In the genomic region with DNA sequence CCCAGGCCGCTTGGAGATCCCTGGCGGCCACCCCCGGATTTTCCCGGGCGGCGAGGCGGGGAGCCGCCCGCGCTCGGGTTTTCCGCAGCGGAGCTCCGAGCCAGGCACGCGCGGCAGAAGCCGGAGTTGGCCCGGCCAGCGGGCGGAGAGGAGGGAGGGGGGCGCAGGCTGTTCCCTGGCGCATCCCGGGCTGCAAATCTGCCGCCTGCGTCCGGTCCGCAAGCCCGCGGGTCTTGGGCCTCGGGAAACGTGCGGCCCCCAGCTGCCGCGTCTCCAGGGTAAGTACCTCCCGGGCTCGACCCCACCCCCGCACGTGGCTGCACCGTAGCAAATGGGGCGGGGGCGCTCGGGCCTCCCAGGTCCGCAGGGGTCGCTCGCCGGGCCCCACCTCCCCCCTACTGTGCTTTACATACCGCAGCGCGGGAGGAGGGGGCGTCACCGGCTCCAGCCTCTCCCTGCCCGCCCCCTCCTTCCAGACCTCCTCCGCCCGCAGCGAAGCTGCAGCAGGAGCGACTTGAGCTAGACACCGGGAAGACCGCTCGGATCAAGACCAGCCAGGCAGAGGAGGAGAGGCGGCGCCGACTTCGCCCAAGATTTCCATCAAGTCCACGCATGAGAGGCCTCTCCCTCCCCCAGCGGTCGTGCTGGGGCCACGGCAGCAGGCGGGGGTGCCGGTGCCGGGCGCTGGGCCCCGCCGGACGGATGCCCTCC, we compare ENCODE assay signal across 9 cellular contexts. TPM values are rescaled to one million over a fixed set of nuclear protein-coding genes. Genes with fewer than 3 reads are reported as not detected.
A peak's percentile ranks its signal among the peaks of the same experiment; 100 is the strongest.
DNase-seq lines count a peak whose midpoint lies in the region; ATAC-seq, FAIRE-seq and TF ChIP-seq lines count a peak whose summit lies in the region.
"Had no signal": no experiment of that assay in that cellular context is flagged by ENCODE, and none has a peak within 500 bp of the region (broad histone marks: within the 10 kb centered on the region; RNA-seq: fewer than 3 reads in every experiment).

No MANE protein-coding gene starts in this region.

- no peak for FAIRE-seq in GM12892 (lab: Jason Lieb, UNC)

- TF ChIP-seq POLR2A in GM12892 (IDR thresholded peaks at IDR 0.05; ENCODE audit: low read depth, low read length): no peak

- peak overlapping the region; percentile 99 for H3K9ac ChIP-seq in HUES6 (ENCODE audit: low read length)

- peak overlapping the region; percentile 92; the same call in 1 of the 2 replicates for H3K27ac ChIP-seq in HUES6 (ENCODE audit: low read depth, low read length)
- H3K27ac ChIP-seq in effector memory CD4-positive, alpha-beta T cell (ENCODE audit: insufficient read depth, low read length, poor library complexity, severe bottlenecking): no peak overlapping the region

- H3K36me3 Mint-ChIP-seq in mesothelial cell of epicardium: peaks cover 3% of the 10 kb centered on the region

- H3K27me3 Mint-ChIP-seq in mesothelial cell of epicardium (ENCODE audit: low read depth): no peaks in the 10 kb centered on the region

- peaks cover 12% of the 10 kb centered on the region; the same call in 1 of the 2 replicates for H3K27me3 ChIP-seq in HUES6 (ENCODE audit: control insufficient read depth, insufficient read depth, low read length)
- peaks cover 37% of the 10 kb centered on the region for H3K27me3 ChIP-seq in effector memory CD4-positive, alpha-beta T cell (replicated peaks; ENCODE audit: control insufficient read depth, insufficient read depth, low read length, poor library complexity, severe bottlenecking)

- ATAC-seq in GM18502 (IDR thresholded peaks at IDR 0.05; ENCODE audit: poor library complexity, unreplicated experiment) (no peak), HG03108 (IDR thresholded peaks at IDR 0.05; ENCODE audit: unreplicated experiment) (no peak)

- H3K4me3 ChIP-seq in HUES6 (ENCODE audit: low read depth, low read length): peak overlapping the region; percentile 97
- peak overlapping the region; percentile 54 for H3K4me3 ChIP-seq in effector memory CD4-positive, alpha-beta T cell (ENCODE audit: insufficient read depth, low read depth, low read length, poor library complexity, severe bottlenecking)

- no peak for TF ChIP-seq CTCF in mesothelial cell of epicardium (IDR thresholded peaks at IDR 0.05; ENCODE audit: unreplicated experiment)

- H3K27ac Mint-ChIP-seq in mesothelial cell of epicardium: peak overlapping the region; percentile 89

- DNase-seq in AG08395 (ENCODE audit: low spot score) (peak; percentile 29), mesothelial cell of epicardium (ENCODE audit: low spot score in 2 of 2, unreplicated experiment in 2 of 2) (peak; percentile 39 to 62), HEK293T (ENCODE audit: extremely low spot score) (no peak), GM12892 (ENCODE audit: insufficient read length) (no peak)
- no peak for DNase-seq in effector memory CD4-positive, alpha-beta T cell

- no peaks in the 10 kb centered on the region for H3K9me3 Mint-ChIP-seq in mesothelial cell of epicardium
- H3K9me3 Mint-ChIP-seq: activated naive CD4-positive, alpha-beta T cell treated with anti-CD3 and anti-CD28 coated beads, Interleukin-2, amount 50 U/mL, for 72 hours had no signal

- H3K4me1 Mint-ChIP-seq in mesothelial cell of epicardium: peaks cover 17% of the 10 kb centered on the region

- H3K36me3 ChIP-seq in HUES6 (ENCODE audit: control insufficient read depth, insufficient read depth, low read length): peaks cover 13% of the 10 kb centered on the region; the same call in 1 of the 2 replicates
- peaks cover 10% of the 10 kb centered on the region for H3K36me3 ChIP-seq in effector memory CD4-positive, alpha-beta T cell (ENCODE audit: control insufficient read depth, insufficient read depth, low read length)

- POLR2A ChIA-PET in HEK293T (lab: Yijun Ruan, JAX): no interaction called here

- H3K9me3 ChIP-seq in HUES6 (ENCODE audit: control insufficient read depth, insufficient read depth, low read depth, low read length): no peaks in the 10 kb centered on the region
- no peaks in the 10 kb centered on the region for H3K9me3 ChIP-seq in effector memory CD4-positive, alpha-beta T cell (ENCODE audit: control insufficient read depth, low read length)

- H3K4me1 ChIP-seq in HUES6 (ENCODE audit: control insufficient read depth, insufficient read depth, low read length): peaks cover 17% of the 10 kb centered on the region; the same call in 1 of the 2 replicates
- peaks cover 22% of the 10 kb centered on the region for H3K4me1 ChIP-seq in effector memory CD4-positive, alpha-beta T cell (ENCODE audit: control insufficient read depth, insufficient read depth, low read length, poor library complexity, severe bottlenecking)

- CTCF ChIA-PET in HEK293T (lab: Yijun Ruan, JAX): interaction anchor here (1.5 kb wide), 1 partner anchor 10 kb away, joined by 3 read pairs; no protein-coding TSS in a partner anchor

- peak overlapping the region; percentile 81 for H3K4me3 Mint-ChIP-seq in mesothelial cell of epicardium

TF ChIP-seq in HEK293T, 16 proteins besides CTCF, POLR2A, EP300 and RAD21:
- no peak for TF ChIP-seq FOXK2 (IDR thresholded peaks at IDR 0.05)
- no peak for TF ChIP-seq ZNF384 (IDR thresholded peaks at IDR 0.05)
- TF ChIP-seq FOXM1 (IDR thresholded peaks at IDR 0.05; ENCODE audit: borderline replicate concordance): no peak
- TF ChIP-seq, protein P1, sequence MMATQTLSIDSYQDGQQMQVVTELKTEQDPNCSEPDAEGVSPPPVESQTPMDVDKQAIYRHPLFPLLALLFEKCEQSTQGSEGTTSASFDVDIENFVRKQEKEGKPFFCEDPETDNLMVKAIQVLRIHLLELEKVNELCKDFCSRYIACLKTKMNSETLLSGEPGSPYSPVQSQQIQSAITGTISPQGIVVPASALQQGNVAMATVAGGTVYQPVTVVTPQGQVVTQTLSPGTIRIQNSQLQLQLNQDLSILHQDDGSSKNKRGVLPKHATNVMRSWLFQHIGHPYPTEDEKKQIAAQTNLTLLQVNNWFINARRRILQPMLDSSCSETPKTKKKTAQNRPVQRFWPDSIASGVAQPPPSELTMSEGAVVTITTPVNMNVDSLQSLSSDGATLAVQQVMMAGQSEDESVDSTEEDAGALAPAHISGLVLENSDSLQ (IDR thresholded peaks at IDR 0.05): no peak
- no peak for TF ChIP-seq HDGF (IDR thresholded peaks at IDR 0.05; ENCODE audit: borderline replicate concordance)
- TF ChIP-seq SP1 (IDR thresholded peaks at IDR 0.05): no peak
- no peak for TF ChIP-seq ARNT (IDR thresholded peaks at IDR 0.05)
- TF ChIP-seq ELF4 (IDR thresholded peaks at IDR 0.05): no peak
- no peak for TF ChIP-seq L3MBTL2 (conservative IDR thresholded peaks at IDR 0.05)
- TF ChIP-seq BHLHE40 (IDR thresholded peaks at IDR 0.05; ENCODE audit: borderline replicate concordance): no peak
- TF ChIP-seq LEF1 (IDR thresholded peaks at IDR 0.05; ENCODE audit: borderline replicate concordance): no peak
- no peak for TF ChIP-seq FOXA1 (IDR thresholded peaks at IDR 0.05)
- no peak for TF ChIP-seq SUZ12 (IDR thresholded peaks at IDR 0.05)
- no peak for TF ChIP-seq NFRKB (IDR thresholded peaks at IDR 0.05)
- TF ChIP-seq TARDBP (IDR thresholded peaks at IDR 0.05): no peak
- no peak for TF ChIP-seq CTBP1 (IDR thresholded peaks at IDR 0.05; ENCODE audit: borderline replicate concordance)

RNA-seq across cellular contexts. Expression of a gene that starts 1.6 kb away (rescaled TPM):
- 28.3 to 31.0 TPM (median 29.1 TPM) in 3 replicates for total RNA-seq in mesothelial cell of epicardium
- polyA plus RNA-seq in GM12892 (2012; ENCODE audit: missing spikeins): 0.11 TPM

RNA-seq across cellular contexts. Expression of a gene that starts 59.6 kb away (rescaled TPM):
- total RNA-seq in mesothelial cell of epicardium: 103 to 107 TPM (median 105 TPM) in 3 replicates
- 62.8 TPM for polyA plus RNA-seq in GM12892 (2012; ENCODE audit: missing spikeins)

Comparison
In these comparisons a context has a peak if more than half of its experiments do, and no peak if none do; other contexts are left out.
1. DNase-seq: peak in AG08395 (single experiment) and mesothelial cell of epicardium (2 of 2); none in effector memory CD4-positive, alpha-beta T cell (0 of 3), HEK293T (single experiment) and GM12892 (single experiment).